Comparison of ENCODE assay signal across 17 cellular contexts in genomic region chr11:62569611-62570010, GRCh38. TPM values are rescaled to one million over a fixed set of nuclear protein-coding genes. Genes with fewer than 3 reads are reported as not detected.
DNase-seq lines count a peak whose midpoint lies in the region; ATAC-seq and TF ChIP-seq lines count a peak whose summit lies in the region.
"Had no signal": no experiment of that assay in that cellular context is flagged by ENCODE, and none has a peak within 500 bp of the region (broad histone marks: within the 10 kb centered on the region; RNA-seq: fewer than 3 reads in every experiment).

No MANE protein-coding gene starts in this region.

- ATAC-seq in activated CD8-positive, alpha-beta memory T cell treated with anti-CD3 and anti-CD28 coated beads, Interleukin-2, amount 10 ng/mL, durations not matched to agents 7 days and 5 days: no peak
- ATAC-seq in DND-41 (ENCODE audit: insufficient read depth, low read depth): no peak
- no peak for ATAC-seq in GM18505 (IDR thresholded peaks at IDR 0.05; ENCODE audit: unreplicated experiment)

- H3K79me2 ChIP-seq in DND-41 (ENCODE audit: insufficient read depth, low read length): peaks cover 88% of the 10 kb centered on the region
- peaks cover 91% of the 10 kb centered on the region for H3K79me2 ChIP-seq in neural progenitor cell (ENCODE audit: low read depth)
- H3K79me2 ChIP-seq in hepatocyte: peaks cover 83% of the 10 kb centered on the region

- no peak for TF ChIP-seq CTCF in DND-41 (IDR thresholded peaks at IDR 0.05; ENCODE audit: borderline replicate concordance, extremely low read depth, low read length, poor library complexity, severe bottlenecking)
- no peak for TF ChIP-seq CTCF in neural progenitor cell (IDR thresholded peaks at IDR 0.05)
- TF ChIP-seq CTCF in hepatocyte (IDR thresholded peaks at IDR 0.05; ENCODE audit: poor library complexity): no peak

- H3K9me3 ChIP-seq in DND-41 (ENCODE audit: insufficient read depth, low read length, severe bottlenecking) (no peaks in the 10 kb centered on the region), neural progenitor cell (ENCODE audit: low read depth) (no peaks in the 10 kb centered on the region), hepatocyte (ENCODE audit: low read depth) (no peaks in the 10 kb centered on the region)
- H3K9me3 ChIP-seq: Peyer's patch had no signal

- no peak for TF ChIP-seq POLR2A in GM18505 (IDR thresholded peaks at IDR 0.05; ENCODE audit: borderline replicate concordance, extremely low read depth, insufficient read depth, insufficient read length)

- H3K27me3 ChIP-seq in DND-41 (ENCODE audit: insufficient read depth, low read length, poor library complexity) (no peaks in the 10 kb centered on the region), neural progenitor cell (no peaks in the 10 kb centered on the region), hepatocyte (no peaks in the 10 kb centered on the region)
- H3K27me3 ChIP-seq: Peyer's patch had no signal

- H3K36me3 ChIP-seq in DND-41 (ENCODE audit: insufficient read depth, low read length) (peaks cover 78% of the 10 kb centered on the region), neural progenitor cell (peaks cover 26% of the 10 kb centered on the region), hepatocyte (replicated peaks; ENCODE audit: insufficient read depth, low read depth) (no peaks in the 10 kb centered on the region)

- H3K27ac ChIP-seq in DND-41 (ENCODE audit: low read length): no peak overlapping the region
- peak overlapping the region; percentile 25 for H3K27ac ChIP-seq in neural progenitor cell
- no peak overlapping the region for H3K27ac ChIP-seq in hepatocyte
- H3K27ac ChIP-seq: Peyer's patch had no signal

- no peak overlapping the region for H3K4me3 Mint-ChIP-seq in activated CD8-positive, alpha-beta memory T cell treated with anti-CD3 and anti-CD28 coated beads, Interleukin-2, amount 10 ng/mL, durations not matched to agents 7 days and 5 days
- H3K4me3 Mint-ChIP-seq in activated CD4-positive, alpha-beta memory T cell treated with anti-CD3 and anti-CD28 coated beads, Interleukin-2, amount 10 ng/mL, durations not matched to agents 7 days and 5 days: no peak overlapping the region
- no peak overlapping the region for H3K4me3 Mint-ChIP-seq in neural progenitor cell

- DNase-seq in activated CD8-positive, alpha-beta memory T cell treated with anti-CD3 and anti-CD28 coated beads, Interleukin-2, amount 10 ng/mL, durations not matched to agents 7 days and 5 days: no peak
- DNase-seq in activated CD8-positive, alpha-beta memory T cell treated with anti-CD3 and anti-CD28 coated beads for 24 hours: no peak
- DNase-seq in DND-41 (no peak), neural progenitor cell (ENCODE audit: low spot score) (no peak), hepatocyte (ENCODE audit: low spot score) (no peak), ureter (ENCODE audit: low spot score) (no peak)
- DNase-seq in activated CD4-positive, alpha-beta memory T cell treated with anti-CD3 and anti-CD28 coated beads, Interleukin-2, amount 10 ng/mL, durations not matched to agents 7 days and 5 days: no peak
- DNase-seq: activated CD4-positive, alpha-beta T cell treated with anti-CD3 and anti-CD28 coated beads for 48 hours; C1 segment of cervical spinal cord; caudate nucleus; GF-D8; Kasumi-1; naive B cell; NCI-H1105; NCI-H69 had no signal

- H4K20me1 ChIP-seq in DND-41 (ENCODE audit: insufficient read depth, low read length) (peaks cover 57% of the 10 kb centered on the region; the same call in 1 of the 2 replicates), neural progenitor cell (ENCODE audit: low read depth) (peaks cover 86% of the 10 kb centered on the region), hepatocyte (ENCODE audit: insufficient read depth, poor library complexity, severe bottlenecking) (peaks cover 36% of the 10 kb centered on the region)

- H3F3A ChIP-seq in neural progenitor cell (ENCODE audit: low read depth): peaks cover 71% of the 10 kb centered on the region

- peaks cover 67% of the 10 kb centered on the region for H3K4me1 Mint-ChIP-seq in activated CD8-positive, alpha-beta memory T cell treated with anti-CD3 and anti-CD28 coated beads, Interleukin-2, amount 10 ng/mL, durations not matched to agents 7 days and 5 days
- peaks cover 71% of the 10 kb centered on the region for H3K4me1 Mint-ChIP-seq in activated CD4-positive, alpha-beta memory T cell treated with anti-CD3 and anti-CD28 coated beads, Interleukin-2, amount 10 ng/mL, durations not matched to agents 7 days and 5 days
- peaks cover 31% of the 10 kb centered on the region for H3K4me1 Mint-ChIP-seq in neural progenitor cell

- H2AFZ ChIP-seq in DND-41 (ENCODE audit: low read depth, low read length) (no peak overlapping the region), neural progenitor cell (replicated peaks) (no peak overlapping the region), hepatocyte (no peak overlapping the region)

- H3K27me3 Mint-ChIP-seq in activated CD8-positive, alpha-beta memory T cell treated with anti-CD3 and anti-CD28 coated beads, Interleukin-2, amount 10 ng/mL, durations not matched to agents 7 days and 5 days: no peaks in the 10 kb centered on the region
- no peaks in the 10 kb centered on the region for H3K27me3 Mint-ChIP-seq in activated CD4-positive, alpha-beta memory T cell treated with anti-CD3 and anti-CD28 coated beads, Interleukin-2, amount 10 ng/mL, durations not matched to agents 7 days and 5 days
- H3K27me3 Mint-ChIP-seq in neural progenitor cell (ENCODE audit: insufficient read depth, low read depth): peaks cover 9% of the 10 kb centered on the region
- H3K27me3 Mint-ChIP-seq: naive B cell had no signal

- no peak overlapping the region for H3K9ac ChIP-seq in DND-41 (ENCODE audit: low read depth, low read length)
- no peak overlapping the region for H3K9ac ChIP-seq in neural progenitor cell

- WGBS in hepatocyte (ENCODE audit: low lambda C conversion rate, missing lambda C conversion rate): 88% methylated on average over 1 of the region's 1 CpG

- peak overlapping the region; percentile 26; the same call in 1 of the 2 replicates for H3K4me2 ChIP-seq in DND-41 (ENCODE audit: insufficient read depth, low read length)
- no peak overlapping the region for H3K4me2 ChIP-seq in neural progenitor cell
- no peak overlapping the region for H3K4me2 ChIP-seq in hepatocyte

- H3K4me3 ChIP-seq in DND-41 (ENCODE audit: low read depth in 1 of 2, low read length in 2 of 2) (no peak overlapping the region), neural progenitor cell (no peak overlapping the region), hepatocyte (no peak overlapping the region)
- H3K4me3 ChIP-seq: Peyer's patch had no signal

- no peaks in the 10 kb centered on the region for H3K9me3 Mint-ChIP-seq in activated CD8-positive, alpha-beta memory T cell treated with anti-CD3 and anti-CD28 coated beads, Interleukin-2, amount 10 ng/mL, durations not matched to agents 7 days and 5 days (ENCODE audit: low read depth)
- H3K9me3 Mint-ChIP-seq in activated CD4-positive, alpha-beta memory T cell treated with anti-CD3 and anti-CD28 coated beads, Interleukin-2, amount 10 ng/mL, durations not matched to agents 7 days and 5 days: no peaks in the 10 kb centered on the region
- no peaks in the 10 kb centered on the region for H3K9me3 Mint-ChIP-seq in neural progenitor cell
- H3K9me3 Mint-ChIP-seq: naive B cell had no signal

- H3K9me2 ChIP-seq in hepatocyte (replicated peaks; ENCODE audit: insufficient read depth): no peaks in the 10 kb centered on the region

- H3K27ac Mint-ChIP-seq in activated CD8-positive, alpha-beta memory T cell treated with anti-CD3 and anti-CD28 coated beads, Interleukin-2, amount 10 ng/mL, durations not matched to agents 7 days and 5 days: peak overlapping the region; percentile 57
- peak overlapping the region; percentile 26 for H3K27ac Mint-ChIP-seq in activated CD4-positive, alpha-beta memory T cell treated with anti-CD3 and anti-CD28 coated beads, Interleukin-2, amount 10 ng/mL, durations not matched to agents 7 days and 5 days
- H3K27ac Mint-ChIP-seq in neural progenitor cell: no peak overlapping the region

- H3K4me1 ChIP-seq in DND-41 (ENCODE audit: insufficient read depth, low read length) (peaks cover 55% of the 10 kb centered on the region), neural progenitor cell (peaks cover 18% of the 10 kb centered on the region), hepatocyte (ENCODE audit: insufficient read depth) (peaks cover 13% of the 10 kb centered on the region)

- H3K36me3 Mint-ChIP-seq in activated CD8-positive, alpha-beta memory T cell treated with anti-CD3 and anti-CD28 coated beads, Interleukin-2, amount 10 ng/mL, durations not matched to agents 7 days and 5 days: peaks cover 58% of the 10 kb centered on the region
- peaks cover 84% of the 10 kb centered on the region for H3K36me3 Mint-ChIP-seq in activated CD4-positive, alpha-beta memory T cell treated with anti-CD3 and anti-CD28 coated beads, Interleukin-2, amount 10 ng/mL, durations not matched to agents 7 days and 5 days (ENCODE audit: low read depth)
- H3K36me3 Mint-ChIP-seq in neural progenitor cell: peaks cover 54% of the 10 kb centered on the region

- CTCF ChIA-PET in activated CD8-positive, alpha-beta memory T cell treated with anti-CD3 and anti-CD28 coated beads, Interleukin-2, amount 10 ng/mL, durations not matched to agents 7 days and 5 days (lab: Charles Lee): interaction anchor here (1.1 to 7.3 kb wide), 6 partner anchors 10 to 175 kb away, joined by 4 to 60 read pairs (median 26); no protein-coding TSS in a partner anchor
- CTCF ChIA-PET in activated CD4-positive, alpha-beta memory T cell treated with anti-CD3 and anti-CD28 coated beads, Interleukin-2, amount 10 ng/mL, durations not matched to agents 7 days and 5 days (lab: Charles Lee): interaction anchor here (0.7 to 2.6 kb wide), 11 partner anchors 9 to 311 kb away, joined by 3 to 13 read pairs (median 5); partner anchors contain the start of genes SLC3A2 and TUT1

- POLR2A ChIA-PET in activated CD4-positive, alpha-beta memory T cell treated with anti-CD3 and anti-CD28 coated beads, Interleukin-2, amount 10 ng/mL, durations not matched to agents 7 days and 5 days (lab: Charles Lee): interaction anchor here (1.2 to 6.8 kb wide), 5 partner anchors 13 to 184 kb away, joined by 3 to 130 read pairs (median 13); partner anchors contain the start of genes TUT1 and ZBTB3

RNA-seq across cellular contexts. Expression of gene EEF1G, which starts 4.1 kb away (rescaled TPM):
- 1,000 to 10,000 TPM in 1 of 2 experiments, 100 to 1,000 TPM in 1; 878 to 1,201 TPM for total RNA-seq in activated CD8-positive, alpha-beta memory T cell treated with anti-CD3 and anti-CD28 coated beads, Interleukin-2, amount 10 ng/mL, durations not matched to agents 7 days and 5 days
- 100 to 1,000 TPM; 991 to 999 TPM for total RNA-seq in activated CD4-positive, alpha-beta memory T cell treated with anti-CD3 and anti-CD28 coated beads, Interleukin-2, amount 10 ng/mL, durations not matched to agents 7 days and 5 days
- 2,358 and 3,183 TPM in 2 replicates for total RNA-seq in neural progenitor cell (ENCODE audit: low replicate concordance)
- total RNA-seq in hepatocyte: 1,612 and 1,634 TPM in 2 replicates
- 501 and 526 TPM in 2 replicates for polyA plus RNA-seq in hepatocyte
- total RNA-seq in ureter: 1,627 TPM

RNA-seq across cellular contexts. Expression of gene TUT1, which starts 21.7 kb away (rescaled TPM):
- 10 to 100 TPM; 24.7 to 29.6 TPM for total RNA-seq in activated CD8-positive, alpha-beta memory T cell treated with anti-CD3 and anti-CD28 coated beads, Interleukin-2, amount 10 ng/mL, durations not matched to agents 7 days and 5 days
- total RNA-seq in activated CD4-positive, alpha-beta memory T cell treated with anti-CD3 and anti-CD28 coated beads, Interleukin-2, amount 10 ng/mL, durations not matched to agents 7 days and 5 days: 10 to 100 TPM; 23.7 to 25.2 TPM
- total RNA-seq in neural progenitor cell (ENCODE audit: low replicate concordance) (4.8 and 23.1 TPM in 2 replicates), hepatocyte (6.7 and 11.7 TPM in 2 replicates), ureter (30.4 TPM)
- 14.2 and 16.5 TPM in 2 replicates for polyA plus RNA-seq in hepatocyte

RNA-seq across cellular contexts. Expression of gene AHNAK, which starts 23.0 kb away (rescaled TPM):
- 100 to 1,000 TPM; 180 to 390 TPM for total RNA-seq in activated CD8-positive, alpha-beta memory T cell treated with anti-CD3 and anti-CD28 coated beads, Interleukin-2, amount 10 ng/mL, durations not matched to agents 7 days and 5 days
- total RNA-seq in activated CD4-positive, alpha-beta memory T cell treated with anti-CD3 and anti-CD28 coated beads, Interleukin-2, amount 10 ng/mL, durations not matched to agents 7 days and 5 days: 100 to 1,000 TPM; 323 to 360 TPM
- total RNA-seq in neural progenitor cell (ENCODE audit: low replicate concordance) (14.9 and 15.0 TPM in 2 replicates), hepatocyte (218 and 237 TPM in 2 replicates), ureter (546 TPM)
- polyA plus RNA-seq in hepatocyte: 38.0 and 47.6 TPM in 2 replicates

RNA-seq across cellular contexts. Expression of gene MTA2, which starts 32.1 kb away (rescaled TPM):
- total RNA-seq in activated CD8-positive, alpha-beta memory T cell treated with anti-CD3 and anti-CD28 coated beads, Interleukin-2, amount 10 ng/mL, durations not matched to agents 7 days and 5 days: 100 to 1,000 TPM; 245 to 264 TPM
- total RNA-seq in activated CD4-positive, alpha-beta memory T cell treated with anti-CD3 and anti-CD28 coated beads, Interleukin-2, amount 10 ng/mL, durations not matched to agents 7 days and 5 days: 100 to 1,000 TPM; 226 TPM
- 108 and 135 TPM in 2 replicates for total RNA-seq in neural progenitor cell (ENCODE audit: low replicate concordance)
- total RNA-seq in hepatocyte: 46.8 and 53.1 TPM in 2 replicates
- polyA plus RNA-seq in hepatocyte: 17.1 and 25.6 TPM in 2 replicates
- 128 TPM for total RNA-seq in ureter

RNA-seq across cellular contexts. Expression of gene EML3, which starts 43.0 kb away (rescaled TPM):
- total RNA-seq in activated CD8-positive, alpha-beta memory T cell treated with anti-CD3 and anti-CD28 coated beads, Interleukin-2, amount 10 ng/mL, durations not matched to agents 7 days and 5 days: 100 to 1,000 TPM; 132 to 133 TPM
- 100 to 1,000 TPM; 121 to 122 TPM for total RNA-seq in activated CD4-positive, alpha-beta memory T cell treated with anti-CD3 and anti-CD28 coated beads, Interleukin-2, amount 10 ng/mL, durations not matched to agents 7 days and 5 days
- 4.0 and 26.6 TPM in 2 replicates for total RNA-seq in neural progenitor cell (ENCODE audit: low replicate concordance)
- 18.3 and 21.6 TPM in 2 replicates for total RNA-seq in hepatocyte
- 22.6 and 51.0 TPM in 2 replicates for polyA plus RNA-seq in hepatocyte
- 83.2 TPM for total RNA-seq in ureter

Comparison
In these comparisons a context has a peak if more than half of its experiments do, and no peak if none do; other contexts are left out.
1. RNA of gene AHNAK, which starts 23.0 kb away (total RNA-seq): 546 TPM in ureter (single experiment), 180 to 390 TPM in activated CD8-positive, alpha-beta memory T cell treated with anti-CD3 and anti-CD28 coated beads, Interleukin-2, amount 10 ng/mL, durations not matched to agents 7 days and 5 days, 323 to 360 TPM in activated CD4-positive, alpha-beta memory T cell treated with anti-CD3 and anti-CD28 coated beads, Interleukin-2, amount 10 ng/mL, durations not matched to agents 7 days and 5 days and 218 to 237 TPM in hepatocyte; 14.9 to 15.0 TPM in neural progenitor cell; every median in the first group is over 10 times any median in the second.